19 cellular contexts compared by ENCODE assay signal in the genomic region with DNA sequence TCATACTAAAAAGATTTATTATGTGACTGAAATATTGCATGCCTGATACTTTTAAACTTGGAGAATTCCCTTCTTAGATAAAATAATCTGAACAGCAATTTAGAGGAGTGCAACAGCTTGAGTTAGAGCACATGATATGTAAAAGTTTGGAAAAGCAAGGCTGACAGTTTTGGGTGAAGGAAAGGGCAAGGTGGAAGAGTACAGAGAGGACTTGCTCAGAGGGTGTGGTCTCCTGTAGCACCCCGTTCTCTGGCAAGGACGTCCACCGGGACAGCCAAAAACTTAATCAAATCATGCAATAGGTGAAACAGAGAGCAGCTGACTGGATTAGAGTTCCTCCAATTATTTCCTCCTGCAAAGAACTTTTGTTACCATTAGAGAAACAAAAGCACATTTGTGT.
DNase-seq lines count a peak whose midpoint lies in the region; ATAC-seq and TF ChIP-seq lines count a peak whose summit lies in the region.
"Had no signal": no experiment of that assay in that cellular context is flagged by ENCODE, and none has a peak within 500 bp of the region (broad histone marks: within the 10 kb centered on the region; RNA-seq: fewer than 3 reads in every experiment).

No MANE protein-coding gene starts in this region.

- no peak overlapping the region for H3K27ac ChIP-seq in testis
- H3K27ac ChIP-seq: 22Rv1, A549, C4-2B had no signal

- CTCF ChIA-PET in activated CD4-positive, alpha-beta T cell treated with anti-CD3 and anti-CD28 coated beads for 36 hours (lab: Charles Lee), result no interaction called here

- H3K36me3 ChIP-seq in testis (ENCODE audit: low read depth, missing control alignments), result no peaks in the 10 kb centered on the region

- no peak for TF ChIP-seq CTCF in testis (IDR thresholded peaks at IDR 0.05)

- TF ChIP-seq POLR2A in testis (IDR thresholded peaks at IDR 0.05), result no peak

- no peaks in the 10 kb centered on the region for H3K27me3 ChIP-seq in testis

- intact Hi-C loops in posterior vena cava (cut with DNase I) (no loop called here), testis (cut with DNase I; ENCODE audit: low total_unique reads) (no loop called here)
- intact Hi-C loops in activated CD4-positive, alpha-beta T cell treated with anti-CD3 and anti-CD28 coated beads for 36 hours (cut with DNase I, micrococcal nuclease), result no loop called here

- no peaks in the 10 kb centered on the region for H3K36me3 Mint-ChIP-seq in activated CD4-positive, alpha-beta T cell treated with anti-CD3 and anti-CD28 coated beads for 36 hours (ENCODE audit: low read depth)

- no peaks in the 10 kb centered on the region for H3K9me3 Mint-ChIP-seq in activated CD4-positive, alpha-beta T cell treated with anti-CD3 and anti-CD28 coated beads for 36 hours (ENCODE audit: low read depth)
- H3K9me3 Mint-ChIP-seq: CD4-positive, alpha-beta T cell; H9 had no signal

- no peaks in the 10 kb centered on the region for H3K9me3 ChIP-seq in testis
- H3K9me3 ChIP-seq: A549, Caco-2 had no signal

- no peaks in the 10 kb centered on the region for H3K4me1 ChIP-seq in testis
- H3K4me1 ChIP-seq: A549, Caco-2 had no signal

- POLR2A ChIA-PET in activated CD4-positive, alpha-beta T cell treated with anti-CD3 and anti-CD28 coated beads for 36 hours (lab: Charles Lee), result no interaction called here

- no peaks in the 10 kb centered on the region for H3K27me3 Mint-ChIP-seq in activated CD4-positive, alpha-beta T cell treated with anti-CD3 and anti-CD28 coated beads for 36 hours
- H3K27me3 Mint-ChIP-seq: CD4-positive, alpha-beta T cell had no signal

- DNase-seq in DMS 273 (lab: John Stamatoyannopoulos, UW; ENCODE audit: unreplicated experiment), result peak; percentile 5
- DNase-seq in DMS 273 treated with DMSO at 0.1 percent for 48 hours (lab: John Stamatoyannopoulos, UW), result no peak
- DNase-seq in posterior vena cava (ENCODE audit: low spot score), result peak; percentile 53
- DNase-seq in testis, result peak; percentile 20
- DNase-seq in activated CD4-positive, alpha-beta T cell treated with anti-CD3 and anti-CD28 coated beads for 36 hours, result no peak
- no peak for DNase-seq in stimulated activated CD4-positive, alpha-beta T cell treated with anti-CD3 and anti-CD28 coated beads, Interleukin-4, amount 100 ng/mL, for 4 hours
- DNase-seq in activated CD8-positive, alpha-beta memory T cell treated with anti-CD3 and anti-CD28 coated beads, Interleukin-2, amount 50 U/mL, for 4 hours, result no peak
- DNase-seq: AML-193; Caco-2; CD4-positive, alpha-beta T cell; DMS53; DND-41; EL; H9 had no signal

- WGBS in testis, 2 donors, result 31 to 47% methylated on average over 3 of the region's 3 CpGs

- no peaks in the 10 kb centered on the region for H3K4me1 Mint-ChIP-seq in activated CD4-positive, alpha-beta T cell treated with anti-CD3 and anti-CD28 coated beads for 36 hours
- H3K4me1 Mint-ChIP-seq: H9 had no signal

- no peak overlapping the region for H3K4me3 ChIP-seq in testis
- H3K4me3 ChIP-seq: A549, GM12878 had no signal

- H3K27ac Mint-ChIP-seq in activated CD4-positive, alpha-beta T cell treated with anti-CD3 and anti-CD28 coated beads for 36 hours, result no peak overlapping the region
- H3K27ac Mint-ChIP-seq: CD4-positive, alpha-beta T cell; H9 had no signal

- ATAC-seq in esophagus mucosa, result peak; percentile 22
- no peak for ATAC-seq in activated CD4-positive, alpha-beta T cell treated with anti-CD3 and anti-CD28 coated beads for 36 hours
- ATAC-seq: A549, GM12878 had no signal

- H3K4me3 Mint-ChIP-seq in activated CD4-positive, alpha-beta T cell treated with anti-CD3 and anti-CD28 coated beads for 36 hours, result no peak overlapping the region
- H3K4me3 Mint-ChIP-seq: CD4-positive, alpha-beta T cell; H9 had no signal

Comparison
In these comparisons a context has a peak if more than half of its experiments do, and no peak if none do; other contexts are left out.
1. DNase-seq: peak in DMS 273 (single experiment), posterior vena cava (single experiment) and testis (single experiment); none in DMS 273 treated with DMSO at 0.1 percent for 48 hours (single experiment), activated CD4-positive, alpha-beta T cell treated with anti-CD3 and anti-CD28 coated beads for 36 hours (single experiment), stimulated activated CD4-positive, alpha-beta T cell treated with anti-CD3 and anti-CD28 coated beads, Interleukin-4, amount 100 ng/mL, for 4 hours (0 of 2) and activated CD8-positive, alpha-beta memory T cell treated with anti-CD3 and anti-CD28 coated beads, Interleukin-2, amount 50 U/mL, for 4 hours (single experiment).